ENCODE assay signal across 17 cellular contexts in the genomic region with DNA sequence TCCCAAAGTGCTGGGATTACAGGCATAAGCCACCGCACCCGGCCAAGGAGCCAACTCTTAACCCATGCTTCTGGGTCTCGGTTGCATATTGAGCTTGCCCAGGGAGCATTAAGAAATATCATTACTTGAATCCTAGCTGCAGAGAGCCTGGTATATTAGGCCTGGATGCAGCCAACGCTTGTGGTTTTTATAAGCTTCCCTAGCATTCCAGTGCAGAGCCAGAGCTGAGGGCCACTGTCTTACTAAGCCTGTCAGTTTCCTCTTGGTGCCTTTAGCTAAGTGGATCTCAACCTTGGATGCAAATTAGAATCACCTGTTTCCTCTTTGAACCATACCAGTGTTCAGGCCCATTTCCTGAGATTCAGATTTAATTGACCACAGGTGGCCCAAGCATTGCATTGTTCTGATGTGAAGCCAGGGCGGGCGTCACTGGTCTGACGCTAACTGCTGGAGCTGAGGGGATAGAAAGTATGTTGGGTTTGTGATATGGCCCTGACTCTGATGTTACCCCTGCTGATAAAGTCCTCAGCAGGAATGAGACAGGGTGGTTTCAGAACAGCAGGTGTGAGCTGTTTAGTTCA.
A peak's percentile ranks its signal among the peaks of the same experiment; 100 is the strongest.
DNase-seq lines count a peak whose midpoint lies in the region; ATAC-seq, FAIRE-seq and TF ChIP-seq lines count a peak whose summit lies in the region.
"Had no signal": no experiment of that assay in that cellular context is flagged by ENCODE, and none has a peak within 500 bp of the region (broad histone marks: within the 10 kb centered on the region; RNA-seq: fewer than 3 reads in every experiment).

No MANE protein-coding gene starts in this region.

- no peaks in the 10 kb centered on the region for H3K9me3 Mint-ChIP-seq in GM23338
- H3K9me3 Mint-ChIP-seq: activated naive CD8-positive, alpha-beta T cell treated with anti-CD3 and anti-CD28 coated beads, Interleukin-2, amount 50 U/mL, for 24 hours had no signal

- no peak for TF ChIP-seq RAD21 in GM12878 (IDR thresholded peaks at IDR 0.05; ENCODE audit: insufficient read depth, low read depth, low read length)

- CTCF ChIA-PET in GM12878 (lab: Yijun Ruan, JAX): interaction anchor here (0.7 to 5.6 kb wide), 2 partner anchors 18 to 451 kb away, joined by 5 to 35 read pairs; no protein-coding TSS in a partner anchor

- no peaks in the 10 kb centered on the region for H3K27me3 ChIP-seq in GM23338 (ENCODE audit: insufficient read depth)
- no peaks in the 10 kb centered on the region for H3K27me3 ChIP-seq in GM12878 (replicated peaks in 1 of 2; ENCODE audit: control insufficient read depth in 2 of 2, insufficient read depth in 2 of 2, low read length in 1 of 2)
- H3K27me3 ChIP-seq: BLaER1 treated with 17β-estradiol and CSF1 and Interleukin-3, amounts not matched to agents 10 nM and 100 nM had no signal

- H3K9ac ChIP-seq in GM12878 (ENCODE audit: control insufficient read depth, insufficient read depth, low read length): no peak overlapping the region
- H3K9ac ChIP-seq: BLaER1 treated with 17β-estradiol and CSF1 and Interleukin-3, amounts not matched to agents 10 nM and 100 nM had no signal

- in situ Hi-C loops in GM12878 (cut with MboI) (no loop called here), KBM-7 (cut with MboI; ENCODE audit: low pct_unique_long_range_greater_than_20kb, low sequenced_read_pairs) (no loop called here)

- no peaks in the 10 kb centered on the region for H3F3A ChIP-seq in GM23338 (replicated peaks; ENCODE audit: low read depth)

- no peak overlapping the region for H3K4me3 Mint-ChIP-seq in GM23338
- H3K4me3 Mint-ChIP-seq: activated naive CD8-positive, alpha-beta T cell treated with anti-CD3 and anti-CD28 coated beads, Interleukin-2, amount 50 U/mL, for 24 hours had no signal

- H3K4me3 ChIP-seq in GM23338: no peak overlapping the region
- no peak overlapping the region for H3K4me3 ChIP-seq in GM12878
- H3K4me3 ChIP-seq: BLaER1 treated with 17β-estradiol and CSF1 and Interleukin-3, amounts not matched to agents 10 nM and 100 nM; skin epidermis had no signal

- TF ChIP-seq CTCF in GM23338 (conservative IDR thresholded peaks at IDR 0.05; ENCODE audit: low read depth in 2 of 2) (no peak), GM12878 (IDR thresholded peaks at IDR 0.05 in 2 of 3, conservative IDR thresholded peaks at IDR 0.05 in 1 of 3; ENCODE audit: control insufficient read depth in 2 of 3, extremely low read depth in 1 of 3, insufficient read depth in 1 of 3, low read depth in 3 of 3, low read length in 3 of 3) (no peak)

- no TSS peak for BruUV-seq in GM12878 (replicated peaks; lab: Mats Ljungman, UMichigan)

- DNase-seq in GM23338 (ENCODE audit: low spot score): peak; percentile 17
- peak; percentile 90 for DNase-seq in NCI-H345 (lab: John Stamatoyannopoulos, UW)
- no peak for DNase-seq in GM12878 (ENCODE audit: low read depth, low spot score)
- peak; percentile 13 for DNase-seq in left kidney (ENCODE audit: low read depth, low spot score)
- no peak for DNase-seq in KBM-7
- DNase-seq in SKM-1 (lab: John Stamatoyannopoulos, UW; ENCODE audit: unreplicated experiment): no peak
- DNase-seq: activated naive CD8-positive, alpha-beta T cell treated with anti-CD3 and anti-CD28 coated beads, Interleukin-2, amount 50 U/mL, for 24 hours; mammary epithelial cell; NCI-H2171 treated with DMSO at 0.1 percent for 48 hours; stimulated activated naive CD4-positive, alpha-beta T cell treated with Interleukin-2 at 50 U/mL for 16 hours; T-helper 1 cell had no signal

- H3K4me2 ChIP-seq in GM23338: no peak overlapping the region; the same call in 1 of the 2 replicates
- no peak overlapping the region for H3K4me2 ChIP-seq in GM12878 (ENCODE audit: control insufficient read depth, insufficient read depth)
- H3K4me2 ChIP-seq: BLaER1 treated with 17β-estradiol and CSF1 and Interleukin-3, amounts not matched to agents 10 nM and 100 nM had no signal

- H3K4me1 Mint-ChIP-seq in GM23338: peaks cover 12% of the 10 kb centered on the region; the same call in 2 of the 3 replicates
- H3K4me1 Mint-ChIP-seq: activated naive CD8-positive, alpha-beta T cell treated with anti-CD3 and anti-CD28 coated beads, Interleukin-2, amount 50 U/mL, for 24 hours had no signal

- SMC1A ChIA-PET in GM12878 (lab: Charles Lee; ENCODE audit: uncharacterized antibody, unreplicated experiment): interaction anchor here (0.9 to 3.9 kb wide), 7 partner anchors 9 to 82 kb away, joined by 3 to 21 read pairs (median 5); no protein-coding TSS in a partner anchor

- no peaks in the 10 kb centered on the region for H4K20me1 ChIP-seq in GM23338 (replicated peaks; ENCODE audit: insufficient read depth)
- H4K20me1 ChIP-seq in GM12878 (ENCODE audit: control insufficient read depth, insufficient read depth): no peaks in the 10 kb centered on the region
- H4K20me1 ChIP-seq: BLaER1 treated with 17β-estradiol and CSF1 and Interleukin-3, amounts not matched to agents 10 nM and 100 nM had no signal

- H3K27ac Mint-ChIP-seq in GM23338: peak overlapping the region; percentile 22; the same call in 1 of the 2 replicates
- H3K27ac Mint-ChIP-seq: activated naive CD8-positive, alpha-beta T cell treated with anti-CD3 and anti-CD28 coated beads, Interleukin-2, amount 50 U/mL, for 24 hours had no signal

- ATAC-seq in GM23338 (no peak; the same call in 2 of the 3 replicates), GM12878 (peak; percentile 45), GM18502 (IDR thresholded peaks at IDR 0.05; ENCODE audit: poor library complexity, unreplicated experiment) (no peak), HG03432 (IDR thresholded peaks at IDR 0.05; ENCODE audit: unreplicated experiment) (no peak)
- ATAC-seq: activated CD4-positive, CD25-positive, alpha-beta regulatory T cell treated with anti-CD3 and anti-CD28 coated beads, Interleukin-2, amount 50 U/mL, for 24 hours; activated naive CD8-positive, alpha-beta T cell treated with anti-CD3 and anti-CD28 coated beads, Interleukin-2, amount 50 U/mL, for 24 hours; Panc1 had no signal

- no peaks in the 10 kb centered on the region for H3K9me3 ChIP-seq in GM12878 (replicated peaks; ENCODE audit: control insufficient read depth, insufficient read depth, low read length)
- H3K9me3 ChIP-seq: BLaER1 treated with 17β-estradiol and CSF1 and Interleukin-3, amounts not matched to agents 10 nM and 100 nM had no signal

- no peaks in the 10 kb centered on the region for H3K36me3 Mint-ChIP-seq in GM23338 (ENCODE audit: low read depth)

- H3K9me2 ChIP-seq in GM23338 (ENCODE audit: insufficient read depth): peaks cover 7% of the 10 kb centered on the region; the same call in 1 of the 2 replicates

- RAD21 ChIA-PET in GM12878 (lab: Charles Lee; ENCODE audit: unreplicated experiment): interaction anchor here (2.8 kb wide), 1 partner anchor 19 kb away, joined by 11 read pairs; no protein-coding TSS in a partner anchor

- H3K4me1 ChIP-seq in GM23338 (ENCODE audit: insufficient read depth) (0 out of 2 replicates have a peak, but pooled peaks cover 4% of the 10 kb centered on the region), GM12878 (ENCODE audit: control insufficient read depth, insufficient read depth, low read length) (no peaks in the 10 kb centered on the region)
- H3K4me1 ChIP-seq: BLaER1 treated with 17β-estradiol and CSF1 and Interleukin-3, amounts not matched to agents 10 nM and 100 nM had no signal

- H2AFZ ChIP-seq in GM23338: no peak overlapping the region; the same call in 1 of the 2 replicates
- H2AFZ ChIP-seq in GM12878 (ENCODE audit: control insufficient read depth, low read depth, low read length): no peak overlapping the region

- peaks cover 2% of the 10 kb centered on the region for H3K27me3 Mint-ChIP-seq in GM23338 (ENCODE audit: insufficient read depth, low read depth, poor library complexity)
- H3K27me3 Mint-ChIP-seq: activated naive CD8-positive, alpha-beta T cell treated with anti-CD3 and anti-CD28 coated beads, Interleukin-2, amount 50 U/mL, for 24 hours had no signal

- TF ChIP-seq POLR2A in GM12878 (IDR thresholded peaks at IDR 0.05; ENCODE audit: low read depth, low read length): no peak

- TF ChIP-seq EP300 in GM12878 (IDR thresholded peaks at IDR 0.05; ENCODE audit: borderline replicate concordance in 1 of 2, control insufficient read depth in 1 of 2, low read depth in 2 of 2, low read length in 2 of 2): no peak

- 56% methylated on average over 7 of the region's 7 CpGs for WGBS in GM12878 (ENCODE audit: insufficient coverage, insufficient replicate concordance, low lambda C conversion rate, missing lambda C conversion rate)

- intact Hi-C loops in GM12878 (cut with micrococcal nuclease; ENCODE audit: unreplicated experiment): no loop called here

- no peak overlapping the region for H3K27ac ChIP-seq in GM23338 (ENCODE audit: low read depth)
- no peak overlapping the region for H3K27ac ChIP-seq in GM12878 (ENCODE audit: control insufficient read depth, insufficient read depth)
- H3K27ac ChIP-seq: BLaER1 treated with 17β-estradiol and CSF1 and Interleukin-3, amounts not matched to agents 10 nM and 100 nM; skin epidermis had no signal

- FAIRE-seq in GM12878 (lab: Jason Lieb, UNC): no peak

- no peaks in the 10 kb centered on the region for H3K79me2 ChIP-seq in GM23338 (replicated peaks; ENCODE audit: insufficient read depth)
- H3K79me2 ChIP-seq in GM12878 (ENCODE audit: control insufficient read depth, insufficient read depth, low read length): no peaks in the 10 kb centered on the region

- no peaks in the 10 kb centered on the region for H3K36me3 ChIP-seq in GM23338 (ENCODE audit: insufficient read depth)
- no peaks in the 10 kb centered on the region for H3K36me3 ChIP-seq in GM12878 (ENCODE audit: control insufficient read depth in 2 of 2, insufficient read depth in 2 of 2, low read length in 1 of 2)
- H3K36me3 ChIP-seq: BLaER1 treated with 17β-estradiol and CSF1 and Interleukin-3, amounts not matched to agents 10 nM and 100 nM had no signal

- POLR2A ChIA-PET in GM12878 (lab: Charles Lee): no interaction called here

TF ChIP-seq in GM23338, 12 proteins besides CTCF, POLR2A, EP300 and RAD21 (continues in another document):
- no peak for TF ChIP-seq STAT1 (IDR thresholded peaks at IDR 0.05; ENCODE audit: unreplicated experiment)

TF ChIP-seq in GM12878, 131 proteins besides CTCF, POLR2A, EP300 and RAD21 (continues in another document):
- TF ChIP-seq NR2F1 (conservative IDR thresholded peaks at IDR 0.05): no peak

Comparison
In these comparisons a context has a peak if more than half of its experiments do, and no peak if none do; other contexts are left out.
1. DNase-seq: peak in GM23338 (single experiment), NCI-H345 (single experiment) and left kidney (single experiment); none in GM12878 (single experiment), KBM-7 (single experiment) and SKM-1 (single experiment).